13 cellular contexts compared by ENCODE assay signal in genomic region chr11:46216040-46216764, GRCh38.
DNase-seq lines count a peak whose midpoint lies in the region; TF ChIP-seq lines count a peak whose summit lies in the region.
"Had no signal": no experiment of that assay in that cellular context is flagged by ENCODE, and none has a peak within 500 bp of the region (broad histone marks: within the 10 kb centered on the region; RNA-seq: fewer than 3 reads in every experiment).

No MANE protein-coding gene starts in this region.

- no peaks in the 10 kb centered on the region for H4K20me1 ChIP-seq in mammary epithelial cell (ENCODE audit: insufficient read depth, low read length)

- dilution Hi-C loops in mammary epithelial cell (cut with HindIII; ENCODE audit: low sequenced_read_pairs), result no loop called here

- H3K79me2 ChIP-seq in mammary epithelial cell (ENCODE audit: insufficient read depth, low read length), result no peaks in the 10 kb centered on the region

- no peak for TF ChIP-seq CTCF in MCF 10A (IDR thresholded peaks at IDR 0.05; ENCODE audit: unreplicated experiment)
- no peak for TF ChIP-seq CTCF in mammary epithelial cell (conservative IDR thresholded peaks at IDR 0.05 in 1 of 2, IDR thresholded peaks at IDR 0.05 in 1 of 2; ENCODE audit: extremely low read depth in 1 of 2, insufficient read depth in 1 of 2, low read depth in 1 of 2, low read length in 2 of 2)
- no peak for TF ChIP-seq CTCF in type B pancreatic cell (conservative IDR thresholded peaks at IDR 0.05)

- no peaks in the 10 kb centered on the region for H3K27me3 ChIP-seq in mammary epithelial cell (ENCODE audit: insufficient read depth, low read length)

- H3K4me3 ChIP-seq in mammary epithelial cell (replicated peaks in 1 of 3; ENCODE audit: insufficient read depth in 1 of 3, low read depth in 2 of 3, low read length in 3 of 3), result no peak overlapping the region

- no peak overlapping the region for H2AFZ ChIP-seq in mammary epithelial cell (ENCODE audit: low read depth, low read length)

- H3K27ac Mint-ChIP-seq in MCF 10A (ENCODE audit: low read depth, unreplicated experiment) (peak overlapping the region; percentile 26), type B pancreatic cell (peak overlapping the region; percentile 28)
- H3K27ac Mint-ChIP-seq: activated CD4-positive, alpha-beta T cell treated with anti-CD3 and anti-CD28 coated beads, Interleukin-2, amount 10 ng/mL, durations not matched to agents 7 days and 5 days; activated naive CD4-positive, alpha-beta T cell treated with anti-CD3 and anti-CD28 coated beads, Interleukin-2, amount 50 U/mL, for 24 hours had no signal

- CTCF ChIA-PET in MCF 10A (lab: Yijun Ruan, JAX), result interaction anchor here (0.6 kb wide), 1 partner anchor 425 kb away, joined by 3 read pairs; no protein-coding TSS in a partner anchor
- CTCF ChIA-PET in mammary epithelial cell (lab: Charles Lee; ENCODE audit: low non-redundant PET), result no interaction called here

- no peaks in the 10 kb centered on the region for H3K4me1 ChIP-seq in mammary epithelial cell (ENCODE audit: insufficient read depth, low read length)

- no peaks in the 10 kb centered on the region for H3K36me3 ChIP-seq in mammary epithelial cell (ENCODE audit: insufficient read depth, low read length)

- no TSS peak for BruUV-seq in MCF 10A (replicated peaks; lab: Mats Ljungman, UMichigan)
- no TSS peak for BruUV-seq in mammary epithelial cell (replicated peaks; lab: Mats Ljungman, UMichigan)

- H3K9me3 Mint-ChIP-seq in MCF 10A (ENCODE audit: unreplicated experiment) (no peaks in the 10 kb centered on the region), type B pancreatic cell (no peaks in the 10 kb centered on the region)
- H3K9me3 Mint-ChIP-seq: activated CD4-positive, alpha-beta T cell treated with anti-CD3 and anti-CD28 coated beads, Interleukin-2, amount 10 ng/mL, durations not matched to agents 7 days and 5 days; activated naive CD4-positive, alpha-beta T cell treated with anti-CD3 and anti-CD28 coated beads, Interleukin-2, amount 50 U/mL, for 24 hours had no signal

- no peak overlapping the region for H3K9ac ChIP-seq in mammary epithelial cell (ENCODE audit: insufficient read depth, low read length)

- H3K27me3 Mint-ChIP-seq in MCF 10A (ENCODE audit: insufficient read depth, unreplicated experiment) (no peaks in the 10 kb centered on the region), type B pancreatic cell (peaks cover 2% of the 10 kb centered on the region)

- no peak overlapping the region for H3K27ac ChIP-seq in mammary epithelial cell (ENCODE audit: insufficient read depth, low read depth, low read length)

- no peaks in the 10 kb centered on the region for H3K9me3 ChIP-seq in mammary epithelial cell (replicated peaks; ENCODE audit: insufficient read depth, low read length)

- intact Hi-C loops in MCF 10A (cut with micrococcal nuclease) (no loop called here), mammary epithelial cell (cut with micrococcal nuclease) (no loop called here)

- peaks cover 3% of the 10 kb centered on the region for H3K36me3 Mint-ChIP-seq in MCF 10A (ENCODE audit: insufficient read depth, unreplicated experiment)
- no peaks in the 10 kb centered on the region for H3K36me3 Mint-ChIP-seq in type B pancreatic cell
- H3K36me3 Mint-ChIP-seq: activated naive CD4-positive, alpha-beta T cell treated with anti-CD3 and anti-CD28 coated beads, Interleukin-2, amount 50 U/mL, for 24 hours had no signal

- H3K4me2 ChIP-seq in mammary epithelial cell (ENCODE audit: insufficient read depth, low read depth, low read length), result no peak overlapping the region

- in situ Hi-C loops in mammary epithelial cell (cut with MboI; ENCODE audit: low sequenced_read_pairs in 2 of 2), result no loop called here

- no peaks in the 10 kb centered on the region for H3K4me1 Mint-ChIP-seq in MCF 10A (ENCODE audit: insufficient read depth, unreplicated experiment)
- H3K4me1 Mint-ChIP-seq in type B pancreatic cell (ENCODE audit: unreplicated experiment), result no peaks in the 10 kb centered on the region
- H3K4me1 Mint-ChIP-seq: activated CD4-positive, alpha-beta T cell treated with anti-CD3 and anti-CD28 coated beads, Interleukin-2, amount 10 ng/mL, durations not matched to agents 7 days and 5 days; activated naive CD4-positive, alpha-beta T cell treated with anti-CD3 and anti-CD28 coated beads, Interleukin-2, amount 50 U/mL, for 24 hours had no signal

- H3K4me3 Mint-ChIP-seq in MCF 10A (ENCODE audit: unreplicated experiment) (peak overlapping the region; percentile 56), type B pancreatic cell (no peak overlapping the region)
- H3K4me3 Mint-ChIP-seq: activated CD4-positive, alpha-beta T cell treated with anti-CD3 and anti-CD28 coated beads, Interleukin-2, amount 10 ng/mL, durations not matched to agents 7 days and 5 days; activated naive CD4-positive, alpha-beta T cell treated with anti-CD3 and anti-CD28 coated beads, Interleukin-2, amount 50 U/mL, for 24 hours had no signal

- POLR2A ChIA-PET in MCF 10A (lab: Yijun Ruan, JAX), result interaction anchor here (1.0 kb wide), 1 partner anchor 11 kb away, joined by 3 read pairs; no protein-coding TSS in a partner anchor

- DNase-seq in MCF 10A (ENCODE audit: unreplicated experiment) (no peak), mammary epithelial cell (no peak), OCI-M1 (lab: John Stamatoyannopoulos, UW) (peak; percentile 60), glomerular visceral epithelial cell (ENCODE audit: extremely low spot score) (peak; percentile 23), type B pancreatic cell (ENCODE audit: extremely low spot score, unreplicated experiment) (no peak), DMS53 (lab: John Stamatoyannopoulos, UW) (no peak), NCI-H2081 treated with DMSO at 0.1 percent for 48 hours (lab: John Stamatoyannopoulos, UW) (no peak), NCI-H187 treated with DMSO at 0.1 percent for 48 hours (lab: John Stamatoyannopoulos, UW) (no peak)
- DNase-seq: activated CD4-positive, alpha-beta T cell treated with anti-CD3 and anti-CD28 coated beads, Interleukin-2, amount 10 ng/mL, durations not matched to agents 7 days and 5 days; mesendoderm; stimulated activated CD4-positive, alpha-beta T cell treated with anti-CD3 and anti-CD28 coated beads, Interleukin-15, amount 100 ng/mL, for 24 hours; stimulated activated naive CD4-positive, alpha-beta T cell treated with Interleukin-2 at 50 U/mL for 16 hours had no signal

- WGBS in mammary epithelial cell (ENCODE audit: low coverage, missing lambda C conversion rate), result 64% methylated on average over 9 of the region's 10 CpGs

Comparison
In these comparisons a context has a peak if more than half of its experiments do, and no peak if none do; other contexts are left out.
1. DNase-seq: peak in OCI-M1 (single experiment) and glomerular visceral epithelial cell (single experiment); none in MCF 10A (single experiment), mammary epithelial cell (single experiment), type B pancreatic cell (single experiment), DMS53 (single experiment), NCI-H2081 treated with DMSO at 0.1 percent for 48 hours (single experiment) and NCI-H187 treated with DMSO at 0.1 percent for 48 hours (single experiment).